In the genomic region with DNA sequence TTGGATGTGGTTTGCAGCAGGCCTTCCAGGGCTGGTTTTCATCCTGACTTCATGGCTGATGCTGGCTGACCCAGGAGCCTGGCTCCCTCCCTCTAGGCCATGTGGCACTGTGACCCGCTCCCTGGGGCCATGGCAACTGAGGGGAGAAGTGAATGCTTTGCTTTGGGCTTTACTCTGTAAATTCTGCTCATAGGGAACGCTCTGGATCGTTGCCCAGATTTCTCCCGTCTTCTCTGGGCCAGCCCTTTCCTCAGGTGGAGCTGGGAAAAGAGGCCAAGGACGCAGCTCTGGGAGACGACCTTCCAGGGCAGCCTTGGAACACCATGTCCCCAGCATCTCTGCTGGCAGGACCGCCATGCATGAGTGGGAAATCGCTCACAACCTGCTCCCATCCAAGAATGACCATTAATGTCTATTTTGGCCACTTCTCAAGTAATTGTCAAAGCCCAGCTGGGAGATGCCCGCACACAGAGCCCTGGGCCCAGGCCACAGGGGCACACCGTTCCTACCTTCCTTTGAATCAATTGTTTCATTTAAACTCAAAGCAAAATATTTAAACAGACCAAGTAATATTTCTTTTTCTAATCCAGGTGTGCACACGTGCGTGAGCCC, we compare ENCODE assay signal across 30 cellular contexts.
"Had no signal": no experiment of that assay in that cellular context is flagged by ENCODE, and none has a peak within 500 bp of the region (broad histone marks: within the 10 kb centered on the region; RNA-seq: fewer than 3 reads in every experiment).

No MANE protein-coding gene starts in this region.

- H3K9me3 ChIP-seq: adrenal gland, body of pancreas, colonic mucosa, esophagus muscularis mucosa, gastrocnemius medialis, heart right ventricle had no signal

- H3K36me3 ChIP-seq: adrenal gland, colonic mucosa, esophagus muscularis mucosa, gastrocnemius medialis, heart right ventricle had no signal

- H3K27me3 ChIP-seq: adrenal gland, body of pancreas, colonic mucosa, dorsolateral prefrontal cortex, foreskin keratinocyte, gastrocnemius medialis had no signal

- H3K4me3 ChIP-seq: adrenal gland, body of pancreas, colonic mucosa, dorsolateral prefrontal cortex, esophagus muscularis mucosa, gastrocnemius medialis, heart right ventricle had no signal

- H3K27ac ChIP-seq: adrenal gland, body of pancreas, colonic mucosa, dorsolateral prefrontal cortex, esophagus muscularis mucosa, foreskin keratinocyte, gastrocnemius medialis, heart right ventricle had no signal

- DNase-seq: activated CD4-positive, alpha-beta memory T cell treated with anti-CD3 and anti-CD28 coated beads for 36 hours; activated CD4-positive, alpha-beta T cell treated with anti-CD3 and anti-CD28 coated beads for 36 hours; activated CD4-positive, alpha-beta T cell treated with anti-CD3 and anti-CD28 coated beads, Interleukin-2, amount 10 ng/mL, durations not matched to agents 24 days and 14 days; activated CD4-positive, CD25-positive, alpha-beta regulatory T cell; activated CD4-positive, CD25-positive, alpha-beta regulatory T cell treated with anti-CD3 and anti-CD28 coated beads, Interleukin-2, amount 50 U/mL, for 72 hours; activated CD8-positive, alpha-beta memory T cell treated with anti-CD3 and anti-CD28 coated beads, Interleukin-2, amount 10 ng/mL, durations not matched to agents 7 days and 5 days; activated CD8-positive, alpha-beta memory T cell treated with anti-CD3 and anti-CD28 coated beads, Interleukin-2, amount 50 U/mL, for 4 hours; activated CD8-positive, alpha-beta T cell treated with anti-CD3 and anti-CD28 coated beads, Interleukin-2, amount 10 ng/mL, durations not matched to agents 7 days and 5 days; activated naive CD4-positive, alpha-beta T cell treated with anti-CD3 and anti-CD28 coated beads for 36 hours; activated naive CD8-positive, alpha-beta T cell treated with anti-CD3 and anti-CD28 coated beads for 36 hours; activated naive CD8-positive, alpha-beta T cell treated with anti-CD3 and anti-CD28 coated beads, Interleukin-2, amount 50 U/mL, for 24 hours; activated T-cell treated with anti-CD3 and anti-CD28 coated beads, Interleukin-2, amount 50 U/mL, for 1 hour; activated T-cell treated with anti-CD3 and anti-CD28 coated beads, Interleukin-2, amount 50 U/mL, for 72 hours; adrenal gland; amygdala; aorta; body of pancreas; central memory CD4-positive, alpha-beta T cell; cerebellar nuclear complex; colonic mucosa; dorsolateral prefrontal cortex; effector memory CD4-positive, alpha-beta T cell; erythroblast; foreskin keratinocyte; gastrocnemius medialis; glutamatergic neuron; heart right ventricle; T-helper 1 cell; T-helper 2 cell had no signal

- ATAC-seq: activated CD4-positive, alpha-beta T cell treated with anti-CD3 and anti-CD28 coated beads for 36 hours; activated CD8-positive, alpha-beta memory T cell treated with anti-CD3 and anti-CD28 coated beads, Interleukin-2, amount 10 ng/mL, durations not matched to agents 7 days and 5 days; activated CD8-positive, alpha-beta T cell treated with anti-CD3 and anti-CD28 coated beads, Interleukin-2, amount 10 ng/mL, durations not matched to agents 7 days and 5 days; activated naive CD8-positive, alpha-beta T cell treated with anti-CD3 and anti-CD28 coated beads, Interleukin-2, amount 50 U/mL, for 24 hours; activated T-cell treated with anti-CD3 and anti-CD28 coated beads, Interleukin-2, amount 50 U/mL, for 72 hours; body of pancreas; foreskin keratinocyte; gastrocnemius medialis; heart right ventricle had no signal

- H3K4me1 ChIP-seq: adrenal gland, body of pancreas, colonic mucosa, esophagus muscularis mucosa, foreskin keratinocyte, gastrocnemius medialis, heart right ventricle had no signal
